ENCODE assay signal across 9 cellular contexts in genomic region chr11:114398303-114398920, GRCh38. TPM values are rescaled to one million over a fixed set of nuclear protein-coding genes. Genes with fewer than 3 reads are reported as not detected.
DNase-seq lines count a peak whose midpoint lies in the region; ATAC-seq and TF ChIP-seq lines count a peak whose summit lies in the region.
"Had no signal": no experiment of that assay in that cellular context is flagged by ENCODE, and none has a peak within 500 bp of the region (broad histone marks: within the 10 kb centered on the region; RNA-seq: fewer than 3 reads in every experiment).

No MANE protein-coding gene starts in this region.

- peaks cover 12% of the 10 kb centered on the region for H3F3A ChIP-seq in MM.1S (ENCODE audit: insufficient read depth, low read length)

- H3K36me3 ChIP-seq in adipocyte (ENCODE audit: control insufficient read depth, insufficient read depth, low read length, severe bottlenecking) (peaks cover 7% of the 10 kb centered on the region), MM.1S (replicated peaks; ENCODE audit: insufficient read depth, low read length) (0 out of 2 replicates have a peak, but pooled peaks cover 3% of the 10 kb centered on the region)

- H3K4me1 ChIP-seq in adipocyte (ENCODE audit: control insufficient read depth, insufficient read depth, low read length) (peaks cover 24% of the 10 kb centered on the region), MM.1S (ENCODE audit: low read length) (peaks cover 9% of the 10 kb centered on the region; the same call in 1 of the 2 replicates)

- peaks cover 31 to 52% (median 35%) of the 10 kb centered on the region in 3 donors for H3K4me1 Mint-ChIP-seq in naive B cell

- no peaks in the 10 kb centered on the region for H3K9me3 Mint-ChIP-seq in naive B cell

- H3K9me2 ChIP-seq in MM.1S (replicated peaks; ENCODE audit: insufficient read depth, low read length): no peaks in the 10 kb centered on the region

- peak overlapping the region in 4 of 6 donors; percentile 4 to 97 (median 32) for H3K27ac Mint-ChIP-seq in naive B cell

- H3K9me3 ChIP-seq in adipocyte (ENCODE audit: control insufficient read depth, low read length) (no peaks in the 10 kb centered on the region), MM.1S (replicated peaks; ENCODE audit: insufficient read depth, low read length) (no peaks in the 10 kb centered on the region)

- no peak for TF ChIP-seq CTCF in MM.1S (IDR thresholded peaks at IDR 0.05; ENCODE audit: low read length)
- TF ChIP-seq CTCF in omental fat pad (IDR thresholded peaks at IDR 0.05): no peak

- H3K36me3 Mint-ChIP-seq in naive B cell: peaks cover 0 to 6% of the 10 kb centered on the region in 2 donors

- H3K27me3 Mint-ChIP-seq in naive B cell: no peaks in the 10 kb centered on the region

- H3K27me3 ChIP-seq in adipocyte (replicated peaks; ENCODE audit: control insufficient read depth, insufficient read depth, low read length): no peaks in the 10 kb centered on the region
- no peaks in the 10 kb centered on the region for H3K27me3 ChIP-seq in MM.1S (replicated peaks; ENCODE audit: insufficient read depth, low read length)
- H3K27me3 ChIP-seq: MG63 had no signal

- intact Hi-C loops in left cardiac atrium (cut with DNase I): loop anchor here in 1 of 2 donors (5.0 kb wide), 1 partner anchor 51 kb away; no protein-coding TSS in a partner anchor

- H2AFZ ChIP-seq in MM.1S (ENCODE audit: low read length): no peak overlapping the region

- no peak for ATAC-seq in naive B cell (ENCODE audit: low read depth in 2 of 2)
- no peak for ATAC-seq in omental fat pad (ENCODE audit: low FRiP score)
- no peak for ATAC-seq in left cardiac atrium

- H4K20me1 ChIP-seq in MM.1S (ENCODE audit: insufficient read depth, low read length): no peaks in the 10 kb centered on the region

- H3K4me3 ChIP-seq in adipocyte (ENCODE audit: low read length) (no peak overlapping the region), MM.1S (ENCODE audit: low read length) (no peak overlapping the region)

- H3K4me3 Mint-ChIP-seq in naive B cell: peak overlapping the region in 6 of 8 donors; percentile 87 to 98 (median 95)

- H3K27ac ChIP-seq in MM.1S (ENCODE audit: low read length): no peak overlapping the region

- in situ Hi-C loops in ACHN (cut with HindIII; ENCODE audit: low pct_ligation_motif_present, low pct_unique_long_range_greater_than_20kb, low sequenced_read_pairs): no loop called here

- DNase-seq in ACHN (peak; percentile 25), HCEC 1CT (peak; percentile 54), adipocyte (ENCODE audit: low read depth) (no peak), naive B cell (no peak), MM.1S (no peak), NCI-H1417 treated with DMSO at 0.1 percent for 48 hours (lab: John Stamatoyannopoulos, UW) (no peak), omental fat pad (ENCODE audit: low spot score) (no peak), left cardiac atrium (no peak)
- DNase-seq: MG63 had no signal

- H3K4me2 ChIP-seq in MM.1S (ENCODE audit: low read depth, low read length): no peak overlapping the region; the same call in 1 of the 2 replicates

- peak overlapping the region; percentile 98 for H3K9ac ChIP-seq in adipocyte (ENCODE audit: low read length)
- no peak overlapping the region for H3K9ac ChIP-seq in MM.1S (ENCODE audit: low read length)

- peaks cover 40% of the 10 kb centered on the region for H3K79me2 ChIP-seq in MM.1S (ENCODE audit: low read length)

RNA-seq across cellular contexts. Expression of gene C11orf71, which starts 1.9 kb away (rescaled TPM):
- polyA plus RNA-seq in naive B cell (ENCODE audit: low read depth in 6 of 6): 10 to 100 TPM in 5 of 6 donors, 1 to 10 TPM in 1; 7.0 to 17.2 (median 15.4) TPM
- total RNA-seq in omental fat pad (1 to 10 TPM; 4.8 to 9.8 (median 6.0) TPM), left cardiac atrium (1 to 10 TPM; 5.6 to 9.9 TPM)

RNA-seq across cellular contexts. Expression of gene RBM7, which starts 2.1 kb away (rescaled TPM):
- polyA plus RNA-seq in naive B cell (ENCODE audit: low read depth in 6 of 6): 10 to 100 TPM; 42.5 to 73.4 (median 60.3) TPM
- total RNA-seq in omental fat pad (10 to 100 TPM; 21.4 to 33.3 (median 23.4) TPM), left cardiac atrium (10 to 100 TPM; 19.1 to 24.4 TPM)

RNA-seq across cellular contexts. Expression of gene REXO2, which starts 40.9 kb away (rescaled TPM):
- 10 to 100 TPM; 29.8 to 38.6 (median 32.6) TPM for polyA plus RNA-seq in naive B cell (ENCODE audit: low read depth in 6 of 6)
- total RNA-seq in omental fat pad (100 to 1,000 TPM in 3 of 4 donors, 10 to 100 TPM in 1; 87.3 to 154 (median 106) TPM), left cardiac atrium (100 to 1,000 TPM in 1 of 2 donors, 10 to 100 TPM in 1; 92.7 to 112 TPM)

Comparison
In these comparisons a context has a peak if more than half of its experiments do, and no peak if none do; other contexts are left out.
1. DNase-seq: peak in ACHN (single experiment) and HCEC 1CT (single experiment); none in adipocyte (single experiment), naive B cell (single experiment), MM.1S (single experiment), NCI-H1417 treated with DMSO at 0.1 percent for 48 hours (single experiment), omental fat pad (single experiment) and left cardiac atrium (single experiment).